12 cellular contexts compared by ENCODE assay signal in genomic region chr6:108651781-108652227, GRCh38.
DNase-seq lines count a peak whose midpoint lies in the region; FAIRE-seq and TF ChIP-seq lines count a peak whose summit lies in the region.
"Had no signal": no experiment of that assay in that cellular context is flagged by ENCODE, and none has a peak within 500 bp of the region (broad histone marks: within the 10 kb centered on the region; RNA-seq: fewer than 3 reads in every experiment).

No MANE protein-coding gene starts in this region.

- H3K79me2 ChIP-seq in parathyroid adenoma, result peaks cover 49% of the 10 kb centered on the region

- H3K9me3 ChIP-seq in SK-N-MC (ENCODE audit: low read depth, low read length) (no peaks in the 10 kb centered on the region), parathyroid adenoma (ENCODE audit: control insufficient read depth, low read length) (no peaks in the 10 kb centered on the region)

- H3K4me3 ChIP-seq in SK-N-MC, result no peak overlapping the region
- H3K4me3 ChIP-seq in fibroblast of villous mesenchyme (ENCODE audit: low read depth, low read length), result no peak overlapping the region
- no peak overlapping the region for H3K4me3 ChIP-seq in parathyroid adenoma (ENCODE audit: low read depth, low read length)
- H3K4me3 ChIP-seq: neural progenitor cell had no signal

- no peak overlapping the region for H2AFZ ChIP-seq in parathyroid adenoma
- H2AFZ ChIP-seq: neural progenitor cell had no signal

- H3K4me2 ChIP-seq in parathyroid adenoma (ENCODE audit: low read length), result no peak overlapping the region
- H3K4me2 ChIP-seq: neural progenitor cell had no signal

- H3K27ac ChIP-seq in SK-N-MC (peak overlapping the region; percentile 3; the same call in 1 of the 2 replicates), parathyroid adenoma (peak overlapping the region; percentile 5)
- H3K27ac ChIP-seq: neural progenitor cell had no signal

- peak; percentile 74 for DNase-seq in AG20443 (ENCODE audit: low spot score)
- no peak for DNase-seq in SK-N-MC (ENCODE audit: low read depth, low spot score)
- peak; percentile 86 for DNase-seq in fibroblast of villous mesenchyme (ENCODE audit: low read depth)
- DNase-seq in D721Med (ENCODE audit: insufficient read length, low spot score), result no peak
- no peak for DNase-seq in activated CD4-positive, alpha-beta T cell treated with anti-CD3 and anti-CD28 coated beads, Interleukin-2, amount 50 U/mL, for 4 hours
- no peak for DNase-seq in epidermal melanocyte (ENCODE audit: insufficient read length, low spot score)
- no peak for DNase-seq in NCI-H345 treated with DMSO at 0.1 percent for 48 hours (lab: John Stamatoyannopoulos, UW; ENCODE audit: unreplicated experiment)
- DNase-seq: RPMI8226; stimulated activated naive CD8-positive, alpha-beta T cell treated with anti-CD3 and anti-CD28 coated beads, Interleukin-15, amount 100 ng/mL, for 72 hours had no signal

- TF ChIP-seq CTCF in fibroblast of villous mesenchyme (IDR thresholded peaks at IDR 0.05; ENCODE audit: insufficient read depth, low read depth, low read length) (no peak), parathyroid adenoma (IDR thresholded peaks at IDR 0.05) (no peak), D721Med (IDR thresholded peaks at IDR 0.05; ENCODE audit: insufficient read depth, missing control alignments) (no peak)

- no peaks in the 10 kb centered on the region for H3K36me3 ChIP-seq in SK-N-MC (ENCODE audit: insufficient read depth, low read length)
- no peaks in the 10 kb centered on the region for H3K36me3 ChIP-seq in parathyroid adenoma (ENCODE audit: control insufficient read depth, insufficient read depth, low read length)
- H3K36me3 ChIP-seq: neural progenitor cell had no signal

- no peaks in the 10 kb centered on the region for H3K27me3 ChIP-seq in parathyroid adenoma (ENCODE audit: control insufficient read depth, insufficient read depth, low read length)
- H3K27me3 ChIP-seq: neural progenitor cell had no signal

- H3K9ac ChIP-seq in SK-N-MC (ENCODE audit: insufficient read length) (no peak overlapping the region), parathyroid adenoma (no peak overlapping the region)
- H3K9ac ChIP-seq: neural progenitor cell had no signal

- H3K4me1 ChIP-seq in parathyroid adenoma, result peaks cover 9% of the 10 kb centered on the region

- FAIRE-seq in D721Med (lab: Jason Lieb, UNC), result no peak
- FAIRE-seq: endometrium had no signal

Comparison
In these comparisons a context has a peak if more than half of its experiments do, and no peak if none do; other contexts are left out.
1. DNase-seq: peak in AG20443 (single experiment) and fibroblast of villous mesenchyme (single experiment); none in SK-N-MC (single experiment), D721Med (single experiment), activated CD4-positive, alpha-beta T cell treated with anti-CD3 and anti-CD28 coated beads, Interleukin-2, amount 50 U/mL, for 4 hours (0 of 2), epidermal melanocyte (single experiment) and NCI-H345 treated with DMSO at 0.1 percent for 48 hours (single experiment).